ENCODE assay signal across 8 cellular contexts in genomic region chr1:202926578-202927491, GRCh38. TPM values are rescaled to one million over a fixed set of nuclear protein-coding genes. Genes with fewer than 3 reads are reported as not detected.
DNase-seq lines count a peak whose midpoint lies in the region; ATAC-seq, FAIRE-seq and TF ChIP-seq lines count a peak whose summit lies in the region.

Gene KLHL12 (minus strand): TSS chr1:202927234. CDS start chr1:202925162, 2,072 bp downstream.

- H3K9me3 ChIP-seq in adrenal gland (replicated peaks in 1 of 3) (no peaks in the 10 kb centered on the region), heart right ventricle (no peaks in the 10 kb centered on the region), upper lobe of left lung (no peaks in the 10 kb centered on the region)

- FAIRE-seq in GM12892 (lab: Jason Lieb, UNC) = peak; percentile 93

- H3K4me1 ChIP-seq in adrenal gland (replicated peaks in 1 of 2) (peaks cover 4 to 18% of the 10 kb centered on the region in 2 donors), heart right ventricle (peaks cover 2 to 48% (median 18%) of the 10 kb centered on the region in 9 donors), upper lobe of left lung (peaks cover 10 to 20% (median 18%) of the 10 kb centered on the region in 4 donors)

- H3K27me3 ChIP-seq in adrenal gland = no peaks in the 10 kb centered on the region
- no peaks in the 10 kb centered on the region for H3K27me3 ChIP-seq in heart right ventricle
- H3K27me3 ChIP-seq in upper lobe of left lung = no peaks in the 10 kb centered on the region

- H3K4me3 ChIP-seq in adrenal gland = peak within 1 kb of the TSS; percentile 77 to 90 (median 84)
- peak within 1 kb of the TSS; percentile 66 to 98 (median 82) for H3K4me3 ChIP-seq in heart right ventricle
- peak within 1 kb of the TSS; percentile 58 to 88 (median 80) for H3K4me3 ChIP-seq in upper lobe of left lung

- H3K27ac ChIP-seq in adrenal gland (peak within 1 kb of the TSS; percentile 80 to 96 (median 89)), heart right ventricle (peak within 1 kb of the TSS; percentile 86 to 96 (median 95)), upper lobe of left lung (peak within 1 kb of the TSS; percentile 91 to 99 (median 96))

- TF ChIP-seq POLR2A in GM12892 (IDR thresholded peaks at IDR 0.05; ENCODE audit: low read depth, low read length) (peak; percentile 92), adrenal gland (IDR thresholded peaks at IDR 0.05) (peak; percentile 88 to 90), upper lobe of left lung (IDR thresholded peaks at IDR 0.05) (peak in 3 of 4 donors; percentile 84 to 97 (median 87))

- peak in 1 of 4 donors; percentile 76 for TF ChIP-seq EP300 in upper lobe of left lung (IDR thresholded peaks at IDR 0.05)

- peaks cover 0 to 5% of the 10 kb centered on the region in 2 donors for H3K36me3 ChIP-seq in adrenal gland (replicated peaks in 1 of 2)
- peaks cover 0 to 30% (median 4%) of the 10 kb centered on the region in 9 donors for H3K36me3 ChIP-seq in heart right ventricle
- peaks cover 0 to 12% (median 0%) of the 10 kb centered on the region in 4 donors for H3K36me3 ChIP-seq in upper lobe of left lung

- WGBS in adrenal gland, 4 donors = 1 to 2% (median 1%) methylated on average over 26 to 57 of the region's 57 CpGs
- 0 to 1% methylated on average over 56 to 57 of the region's 57 CpGs for WGBS in heart right ventricle, 2 donors
- WGBS in upper lobe of left lung, 2 donors = 1 to 2% methylated on average over 20 to 51 of the region's 57 CpGs

- intact Hi-C loops in adrenal gland (cut with DNase I) (no loop called here), heart right ventricle (cut with DNase I) (loop anchor here in 9 of 10 donors (2.0 to 10.0 kb wide), 8 partner anchors 35 to 72 kb away; partner anchors contain the start of genes CYB5R1 (in 4 of the 9) and RABIF (in 2 of the 9)), posterior cingulate gyrus (cut with DNase I) (loop anchor here (2.0 to 5.0 kb wide), 3 partner anchors 38 to 66 kb away; partner anchors contain the start of genes CYB5R1 and RABIF)

- peak; percentile 89 for ATAC-seq in HG02870 (IDR thresholded peaks at IDR 0.05; ENCODE audit: unreplicated experiment)
- ATAC-seq in heart right ventricle = peak; percentile 99 to 100 (median 99)
- ATAC-seq in upper lobe of left lung (ENCODE audit: low FRiP score in 2 of 2) = peak; percentile 99

- peak; percentile 11 to 75 (median 61) for TF ChIP-seq CTCF in adrenal gland (IDR thresholded peaks at IDR 0.05)
- peak in 8 of 9 donors; percentile 27 to 70 (median 60) for TF ChIP-seq CTCF in heart right ventricle (IDR thresholded peaks at IDR 0.05)
- TF ChIP-seq CTCF in upper lobe of left lung (IDR thresholded peaks at IDR 0.05) = peak; percentile 42 to 86 (median 78)

- DNase-seq in GM12892 (ENCODE audit: insufficient read length) = peak; percentile 91
- peak; percentile 98 for DNase-seq in NCI-H146 (lab: John Stamatoyannopoulos, UW)
- peak; percentile 88 to 96 (median 93) for DNase-seq in T-helper 1 cell
- peak; percentile 96 to 98 (median 97) for DNase-seq in adrenal gland
- DNase-seq in heart right ventricle = peak; percentile 96 to 97
- DNase-seq in posterior cingulate gyrus = peak; percentile 93 to 99 (median 96)
- peak; percentile 96 to 99 for DNase-seq in upper lobe of left lung

RNA-seq across cellular contexts. Expression of gene KLHL12, which starts in this region (rescaled TPM):
- polyA plus RNA-seq in GM12892 (2012; ENCODE audit: missing spikeins) = 30.6 TPM
- total RNA-seq in adrenal gland (10 to 100 TPM; 21.9 to 40.7 (median 26.7) TPM), heart right ventricle (10 to 100 TPM; 15.1 to 31.5 (median 22.7) TPM), upper lobe of left lung (10 to 100 TPM; 12.0 to 25.1 (median 19.9) TPM)
- polyA plus RNA-seq in adrenal gland (10 to 100 TPM; 12.2 to 30.6 (median 14.7) TPM), heart right ventricle (10 to 100 TPM in 1 of 2 donors, 1 to 10 TPM in 1; 9.8 to 10.6 TPM)

Comparison
In these comparisons a context has a peak if more than half of its experiments do, and no peak if none do; other contexts are left out.
1. Peak in every context shown above with its lines: DNase-seq, ATAC-seq, H3K4me3 ChIP-seq and H3K27ac ChIP-seq.
2. intact Hi-C loops: an anchor here in heart right ventricle (2.0 to 10.0 kb wide) and posterior cingulate gyrus (2.0 to 5.0 kb wide); none called in adrenal gland.